ENCODE assay signal across 1 cellular context in the genomic region with DNA sequence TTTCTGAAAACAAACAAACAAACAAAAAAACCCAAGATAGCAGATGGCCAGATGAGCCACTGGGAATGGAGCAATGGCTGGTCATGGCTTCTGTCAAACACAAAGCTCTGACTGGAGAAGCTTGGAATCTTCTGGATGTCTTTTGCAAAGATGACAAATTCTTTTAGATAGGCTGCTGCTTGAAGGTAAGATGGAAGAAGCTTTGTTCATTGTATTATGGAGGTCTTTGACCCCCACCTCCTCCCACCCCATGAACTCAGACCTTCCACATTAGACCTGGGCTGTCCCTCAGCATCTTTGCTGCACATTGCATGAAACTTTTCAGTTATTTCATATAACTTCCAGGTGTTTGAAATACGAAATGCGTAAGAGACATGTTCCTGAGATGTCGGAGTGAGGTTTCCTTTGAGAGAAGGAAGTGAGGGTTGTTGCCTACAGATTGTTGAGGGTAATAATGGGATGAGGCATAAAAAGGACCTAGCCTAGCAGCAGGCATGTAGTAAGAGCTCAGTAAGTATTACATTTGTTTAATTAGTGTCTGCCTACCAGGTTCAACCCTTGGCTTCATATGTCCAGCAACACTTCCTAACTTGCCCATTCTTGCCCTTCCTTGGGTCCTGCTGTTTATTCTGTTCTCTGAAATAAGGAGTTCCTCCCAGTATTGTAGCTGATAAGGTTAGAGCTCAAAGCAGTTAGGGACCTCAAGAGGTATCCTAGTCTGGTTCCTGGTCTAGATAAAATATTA.
TF ChIP-seq lines count a peak whose summit lies in the region.

No MANE protein-coding gene starts in this region.

TF ChIP-seq in IMR-90, 13 proteins besides CTCF, POLR2A, EP300 and RAD21:
- TF ChIP-seq RFX5 (IDR thresholded peaks at IDR 0.05; ENCODE audit: low read depth, low read length) (no peak), MAFK (IDR thresholded peaks at IDR 0.05; ENCODE audit: low read depth, low read length) (no peak)
TF ChIP-seq in IMR-90: peak in this region for 0.
